ENCODE assay signal across 9 cellular contexts in the genomic region with DNA sequence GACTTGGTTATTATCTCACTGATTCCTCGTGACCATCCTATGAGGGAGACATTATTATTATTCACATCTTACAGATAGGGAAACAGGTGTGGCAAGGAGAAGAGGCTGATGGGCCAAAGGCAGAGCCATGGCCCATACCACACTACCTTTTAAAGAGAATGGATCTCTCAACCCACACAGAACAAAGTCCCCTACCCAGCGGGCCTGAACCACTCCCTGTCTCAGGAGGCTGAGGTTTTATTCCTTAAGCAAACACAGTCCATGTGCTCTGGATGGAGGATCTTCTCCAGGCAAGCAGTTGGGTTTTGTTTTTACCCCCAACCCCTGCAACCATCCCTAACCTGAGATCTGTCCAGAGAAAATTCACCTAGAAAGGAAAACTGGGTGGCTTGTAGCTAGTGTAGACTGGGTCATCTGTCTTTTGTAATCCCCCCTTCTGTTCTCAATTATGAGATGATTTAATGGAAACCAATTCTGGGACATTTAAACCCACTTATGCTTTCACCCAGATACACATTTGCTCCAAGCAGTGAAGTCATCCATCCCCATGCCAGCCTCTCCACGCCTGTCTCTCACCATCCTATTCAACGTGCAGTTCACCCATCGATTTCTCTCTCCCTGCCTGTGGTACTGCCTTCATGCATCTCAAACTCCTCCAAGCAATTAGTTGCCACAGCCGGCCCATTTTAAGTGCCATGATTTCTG. TPM values are rescaled to one million over a fixed set of nuclear protein-coding genes. Genes with fewer than 3 reads are reported as not detected.
DNase-seq lines count a peak whose midpoint lies in the region; ATAC-seq and TF ChIP-seq lines count a peak whose summit lies in the region.
"Had no signal": no experiment of that assay in that cellular context is flagged by ENCODE, and none has a peak within 500 bp of the region (broad histone marks: within the 10 kb centered on the region; RNA-seq: fewer than 3 reads in every experiment).

No MANE protein-coding gene starts in this region.

- H3K4me3 ChIP-seq in lower lobe of right lung: peak overlapping the region; percentile 82

- H3K36me3 Mint-ChIP-seq in stimulated activated naive CD8-positive, alpha-beta T cell treated with anti-CD3 and anti-CD28 coated beads, Interleukin-15, Interleukin-2, amounts not matched to agents 100 ng/mL and 50 ng/mL, for 24 hours (ENCODE audit: low read depth): peaks cover 66% of the 10 kb centered on the region
- H3K36me3 Mint-ChIP-seq in activated T-helper 2 cell treated with anti-CD3 and anti-CD28 coated beads, Interferon-gamma antibody, Interleukin-2, Interleukin-4, amounts not matched to agents 10 μg/mL and 5 μg/mL and 100 μg/mL, durations not matched to agents 14 hours and 24 hours and 36 hours (ENCODE audit: low read depth): peaks cover 69% of the 10 kb centered on the region

- DNase-seq in stimulated activated naive CD8-positive, alpha-beta T cell treated with anti-CD3 and anti-CD28 coated beads, Interleukin-15, Interleukin-2, amounts not matched to agents 100 U/mL and 50 U/mL, for 24 hours: no peak
- DNase-seq in activated T-helper 2 cell treated with anti-CD3 and anti-CD28 coated beads, Interferon-gamma antibody, Interleukin-2, Interleukin-4, amounts not matched to agents 10 μg/mL and 5 μg/mL and 100 μg/mL, durations not matched to agents 14 hours and 24 hours and 36 hours (ENCODE audit: low spot score): no peak
- DNase-seq in lower lobe of right lung (no peak), NCI-H526 (lab: John Stamatoyannopoulos, UW) (no peak), epidermal melanocyte (ENCODE audit: insufficient read length, low spot score) (no peak), amniotic stem cell (lab: John Stamatoyannopoulos, UW) (no peak)
- DNase-seq in stimulated activated CD4-positive, alpha-beta T cell treated with anti-CD3 and anti-CD28 coated beads, Interleukin-2, amount 100 ng/mL, for 48 hours: no peak
- DNase-seq: NCI-H1436 treated with DMSO at 0.1 percent for 48 hours had no signal

- H3K27me3 Mint-ChIP-seq in stimulated activated naive CD8-positive, alpha-beta T cell treated with anti-CD3 and anti-CD28 coated beads, Interleukin-15, Interleukin-2, amounts not matched to agents 100 ng/mL and 50 ng/mL, for 24 hours: no peaks in the 10 kb centered on the region
- H3K27me3 Mint-ChIP-seq in activated T-helper 2 cell treated with anti-CD3 and anti-CD28 coated beads, Interferon-gamma antibody, Interleukin-2, Interleukin-4, amounts not matched to agents 10 μg/mL and 5 μg/mL and 100 μg/mL, durations not matched to agents 14 hours and 24 hours and 36 hours (ENCODE audit: low read depth): no peaks in the 10 kb centered on the region

- peak overlapping the region; percentile 91 for H3K27ac Mint-ChIP-seq in stimulated activated naive CD8-positive, alpha-beta T cell treated with anti-CD3 and anti-CD28 coated beads, Interleukin-15, Interleukin-2, amounts not matched to agents 100 ng/mL and 50 ng/mL, for 24 hours
- H3K27ac Mint-ChIP-seq in activated T-helper 2 cell treated with anti-CD3 and anti-CD28 coated beads, Interferon-gamma antibody, Interleukin-2, Interleukin-4, amounts not matched to agents 10 μg/mL and 5 μg/mL and 100 μg/mL, durations not matched to agents 14 hours and 24 hours and 36 hours: peak overlapping the region; percentile 93

- H3K9me3 Mint-ChIP-seq in stimulated activated naive CD8-positive, alpha-beta T cell treated with anti-CD3 and anti-CD28 coated beads, Interleukin-15, Interleukin-2, amounts not matched to agents 100 ng/mL and 50 ng/mL, for 24 hours: no peaks in the 10 kb centered on the region
- H3K9me3 Mint-ChIP-seq in activated T-helper 2 cell treated with anti-CD3 and anti-CD28 coated beads, Interferon-gamma antibody, Interleukin-2, Interleukin-4, amounts not matched to agents 10 μg/mL and 5 μg/mL and 100 μg/mL, durations not matched to agents 14 hours and 24 hours and 36 hours: no peaks in the 10 kb centered on the region

- H3K4me3 Mint-ChIP-seq in stimulated activated naive CD8-positive, alpha-beta T cell treated with anti-CD3 and anti-CD28 coated beads, Interleukin-15, Interleukin-2, amounts not matched to agents 100 ng/mL and 50 ng/mL, for 24 hours: peak overlapping the region; percentile 91
- H3K4me3 Mint-ChIP-seq in activated T-helper 2 cell treated with anti-CD3 and anti-CD28 coated beads, Interferon-gamma antibody, Interleukin-2, Interleukin-4, amounts not matched to agents 10 μg/mL and 5 μg/mL and 100 μg/mL, durations not matched to agents 14 hours and 24 hours and 36 hours (ENCODE audit: low read depth): peak overlapping the region; percentile 87

- peak overlapping the region; percentile 89 for H3K27ac ChIP-seq in lower lobe of right lung

- H3K9me3 ChIP-seq in lower lobe of right lung: no peaks in the 10 kb centered on the region

- peaks cover 12% of the 10 kb centered on the region for H3K36me3 ChIP-seq in lower lobe of right lung

- no peak for TF ChIP-seq CTCF in lower lobe of right lung (IDR thresholded peaks at IDR 0.05)

- ATAC-seq in stimulated activated naive CD8-positive, alpha-beta T cell treated with anti-CD3 and anti-CD28 coated beads, Interleukin-15, Interleukin-2, amounts not matched to agents 100 U/mL and 50 U/mL, for 24 hours: no peak
- ATAC-seq in lower lobe of right lung: no peak

- no peaks in the 10 kb centered on the region for H3K27me3 ChIP-seq in lower lobe of right lung (ENCODE audit: low read depth)

- intact Hi-C loops in activated T-helper 2 cell treated with anti-CD3 and anti-CD28 coated beads, Interferon-gamma antibody, Interleukin-2, Interleukin-4, amounts not matched to agents 10 μg/mL and 5 μg/mL and 100 μg/mL, durations not matched to agents 14 hours and 24 hours and 36 hours (cut with micrococcal nuclease): no loop called here
- intact Hi-C loops in lower lobe of right lung (cut with DNase I): no loop called here

- H3K4me1 Mint-ChIP-seq in stimulated activated naive CD8-positive, alpha-beta T cell treated with anti-CD3 and anti-CD28 coated beads, Interleukin-15, Interleukin-2, amounts not matched to agents 100 ng/mL and 50 ng/mL, for 24 hours (ENCODE audit: low read depth): peaks cover 79% of the 10 kb centered on the region
- H3K4me1 Mint-ChIP-seq in activated T-helper 2 cell treated with anti-CD3 and anti-CD28 coated beads, Interferon-gamma antibody, Interleukin-2, Interleukin-4, amounts not matched to agents 10 μg/mL and 5 μg/mL and 100 μg/mL, durations not matched to agents 14 hours and 24 hours and 36 hours (ENCODE audit: low read depth): peaks cover 73% of the 10 kb centered on the region

- peaks cover 12% of the 10 kb centered on the region for H3K4me1 ChIP-seq in lower lobe of right lung

RNA-seq across cellular contexts. Expression of gene PHF19, which starts 2.0 kb away (rescaled TPM):
- total RNA-seq in activated T-helper 2 cell treated with anti-CD3 and anti-CD28 coated beads, Interferon-gamma antibody, Interleukin-2, Interleukin-4, amounts not matched to agents 10 μg/mL and 5 μg/mL and 100 μg/mL, durations not matched to agents 14 hours and 24 hours and 36 hours: 167 and 170 TPM in 2 replicates
- total RNA-seq in lower lobe of right lung: 24.4 TPM

RNA-seq across cellular contexts. Expression of gene PSMD5, which starts 32.3 kb away (rescaled TPM):
- 61.8 and 67.9 TPM in 2 replicates for total RNA-seq in activated T-helper 2 cell treated with anti-CD3 and anti-CD28 coated beads, Interferon-gamma antibody, Interleukin-2, Interleukin-4, amounts not matched to agents 10 μg/mL and 5 μg/mL and 100 μg/mL, durations not matched to agents 14 hours and 24 hours and 36 hours
- total RNA-seq in lower lobe of right lung: 34.1 TPM

RNA-seq across cellular contexts. Expression of gene TRAF1, which starts 51.6 kb away (rescaled TPM):
- 164 TPM in 2 replicates for total RNA-seq in activated T-helper 2 cell treated with anti-CD3 and anti-CD28 coated beads, Interferon-gamma antibody, Interleukin-2, Interleukin-4, amounts not matched to agents 10 μg/mL and 5 μg/mL and 100 μg/mL, durations not matched to agents 14 hours and 24 hours and 36 hours
- total RNA-seq in lower lobe of right lung: 5.8 TPM

Comparison
In these comparisons a context has a peak if more than half of its experiments do, and no peak if none do; other contexts are left out.
1. RNA of gene TRAF1, which starts 51.6 kb away (total RNA-seq): 164 TPM in activated T-helper 2 cell treated with anti-CD3 and anti-CD28 coated beads, Interferon-gamma antibody, Interleukin-2, Interleukin-4, amounts not matched to agents 10 μg/mL and 5 μg/mL and 100 μg/mL, durations not matched to agents 14 hours and 24 hours and 36 hours; 5.8 TPM in lower lobe of right lung (single experiment); every median in the first group is over 10 times any median in the second.